In the genomic region with DNA sequence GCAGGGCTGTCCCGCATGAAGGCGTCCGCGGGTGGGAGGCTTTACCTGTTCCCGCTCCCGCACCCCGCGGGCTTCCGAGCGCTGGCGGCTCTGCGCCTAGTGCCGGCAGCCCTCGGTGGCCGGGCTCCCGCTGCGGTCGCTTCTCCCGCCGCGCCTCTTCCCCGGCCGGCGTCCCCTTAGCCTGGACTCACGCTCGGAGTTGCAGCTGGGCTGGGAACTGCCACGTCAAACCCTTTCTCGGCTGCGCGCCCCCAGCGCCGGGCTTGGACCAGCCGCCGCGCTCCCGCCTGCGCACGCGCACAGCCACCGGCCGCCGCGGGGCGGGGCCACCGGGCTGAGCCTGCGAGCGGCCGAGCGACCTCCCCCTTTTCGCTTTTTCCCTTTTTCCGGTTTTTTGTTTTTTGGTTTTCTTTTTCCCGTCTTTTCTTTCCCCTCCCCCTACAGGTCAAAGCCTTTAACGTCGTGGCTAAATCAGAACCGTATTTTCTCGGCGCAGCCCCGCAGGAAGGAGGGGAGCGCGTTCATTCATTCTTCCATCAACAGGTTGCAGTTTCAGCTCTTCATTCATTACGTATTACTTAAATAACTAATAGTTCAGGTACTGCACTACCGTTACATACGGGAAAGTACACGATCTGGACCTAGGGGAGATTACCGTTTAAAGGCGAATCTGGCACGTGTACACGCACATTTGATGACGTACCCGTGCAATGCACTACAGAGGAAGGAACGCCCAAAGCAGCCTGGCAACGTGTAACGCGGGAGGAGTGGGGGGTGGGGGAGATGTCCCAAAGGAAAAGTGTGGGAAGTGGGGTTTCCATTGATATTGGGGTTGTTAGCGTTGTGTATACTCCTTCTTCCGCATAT, we compare ENCODE assay signal across 8 cellular contexts. TPM values are rescaled to one million over a fixed set of nuclear protein-coding genes. Genes with fewer than 3 reads are reported as not detected.
DNase-seq lines count a peak whose midpoint lies in the region; ATAC-seq and TF ChIP-seq lines count a peak whose summit lies in the region.

A gene with protein sequence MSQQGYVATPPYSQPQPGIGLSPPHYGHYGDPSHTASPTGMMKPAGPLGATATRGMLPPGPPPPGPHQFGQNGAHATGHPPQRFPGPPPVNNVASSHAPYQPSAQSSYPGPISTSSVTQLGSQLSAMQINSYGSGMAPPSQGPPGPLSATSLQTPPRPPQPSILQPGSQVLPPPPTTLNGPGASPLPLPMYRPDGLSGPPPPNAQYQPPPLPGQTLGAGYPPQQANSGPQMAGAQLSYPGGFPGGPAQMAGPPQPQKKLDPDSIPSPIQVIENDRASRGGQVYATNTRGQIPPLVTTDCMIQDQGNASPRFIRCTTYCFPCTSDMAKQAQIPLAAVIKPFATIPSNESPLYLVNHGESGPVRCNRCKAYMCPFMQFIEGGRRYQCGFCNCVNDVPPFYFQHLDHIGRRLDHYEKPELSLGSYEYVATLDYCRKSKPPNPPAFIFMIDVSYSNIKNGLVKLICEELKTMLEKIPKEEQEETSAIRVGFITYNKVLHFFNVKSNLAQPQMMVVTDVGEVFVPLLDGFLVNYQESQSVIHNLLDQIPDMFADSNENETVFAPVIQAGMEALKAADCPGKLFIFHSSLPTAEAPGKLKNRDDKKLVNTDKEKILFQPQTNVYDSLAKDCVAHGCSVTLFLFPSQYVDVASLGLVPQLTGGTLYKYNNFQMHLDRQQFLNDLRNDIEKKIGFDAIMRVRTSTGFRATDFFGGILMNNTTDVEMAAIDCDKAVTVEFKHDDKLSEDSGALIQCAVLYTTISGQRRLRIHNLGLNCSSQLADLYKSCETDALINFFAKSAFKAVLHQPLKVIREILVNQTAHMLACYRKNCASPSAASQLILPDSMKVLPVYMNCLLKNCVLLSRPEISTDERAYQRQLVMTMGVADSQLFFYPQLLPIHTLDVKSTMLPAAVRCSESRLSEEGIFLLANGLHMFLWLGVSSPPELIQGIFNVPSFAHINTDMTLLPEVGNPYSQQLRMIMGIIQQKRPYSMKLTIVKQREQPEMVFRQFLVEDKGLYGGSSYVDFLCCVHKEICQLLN (minus strand): TSS at position 231 of the 867 bp plus-strand sequence. CDS start 2,430 bp downstream, outside the sequence.

- H3K4me1 Mint-ChIP-seq in nephron progenitor cell, result peaks cover 20% of the 10 kb centered on the region
- peaks cover 6% of the 10 kb centered on the region for H3K4me1 Mint-ChIP-seq in stimulated activated naive CD8-positive, alpha-beta T cell treated with anti-CD3 and anti-CD28 coated beads, Interleukin-15, amount 100 ng/mL, for 72 hours

- H3K9me3 Mint-ChIP-seq in nephron progenitor cell, result no peaks in the 10 kb centered on the region
- no peaks in the 10 kb centered on the region for H3K9me3 Mint-ChIP-seq in stimulated activated naive CD8-positive, alpha-beta T cell treated with anti-CD3 and anti-CD28 coated beads, Interleukin-15, amount 100 ng/mL, for 72 hours

- peak within 1 kb of the TSS; percentile 99 for H3K4me3 ChIP-seq in RWPE2 (ENCODE audit: severe bottlenecking)

- peak within 1 kb of the TSS; percentile 84 for H3K27ac Mint-ChIP-seq in nephron progenitor cell
- peak within 1 kb of the TSS; percentile 98 to 99 for H3K27ac Mint-ChIP-seq in stimulated activated naive CD8-positive, alpha-beta T cell treated with anti-CD3 and anti-CD28 coated beads, Interleukin-15, amount 100 ng/mL, for 72 hours

- no peaks in the 10 kb centered on the region for H3K27me3 ChIP-seq in RWPE2 (ENCODE audit: insufficient read depth, poor library complexity, severe bottlenecking)

- peak within 1 kb of the TSS; percentile 93 for H3K4me3 Mint-ChIP-seq in nephron progenitor cell
- peak within 1 kb of the TSS; percentile 89 to 98 for H3K4me3 Mint-ChIP-seq in stimulated activated naive CD8-positive, alpha-beta T cell treated with anti-CD3 and anti-CD28 coated beads, Interleukin-15, amount 100 ng/mL, for 72 hours

- ATAC-seq in GM21737 (IDR thresholded peaks at IDR 0.05; ENCODE audit: unreplicated experiment) (peak; percentile 71), RWPE2 (ENCODE audit: low read depth) (peak; percentile 79)
- ATAC-seq in stimulated activated naive CD8-positive, alpha-beta T cell treated with anti-CD3 and anti-CD28 coated beads, Interleukin-15, amount 100 ng/mL, for 72 hours, result peak; percentile 91

- DNase-seq in Daoy (ENCODE audit: low read depth), result peak; percentile 87
- DNase-seq in KG1 (lab: John Stamatoyannopoulos, UW), result peak; percentile 68
- peak; percentile 86 for DNase-seq in RWPE2 (ENCODE audit: low spot score)
- DNase-seq in activated effector memory CD4-positive, alpha-beta T cell treated with Interleukin-2 at 50 U/mL for 16 hours, result peak; percentile 77
- peak; percentile 76 for DNase-seq in fibroblast of the conjunctiva (ENCODE audit: low read depth)
- peak; percentile 93 for DNase-seq in nephron progenitor cell
- DNase-seq in stimulated activated naive CD8-positive, alpha-beta T cell treated with anti-CD3 and anti-CD28 coated beads, Interleukin-15, amount 100 ng/mL, for 72 hours, result peak; percentile 83 to 84

- TF ChIP-seq CTCF in RWPE2 (IDR thresholded peaks at IDR 0.05; ENCODE audit: poor library complexity, severe bottlenecking) (no peak), nephron progenitor cell (IDR thresholded peaks at IDR 0.05) (no peak)

- no peaks in the 10 kb centered on the region for H3K27me3 Mint-ChIP-seq in nephron progenitor cell (ENCODE audit: low read depth, poor library complexity)
- H3K27me3 Mint-ChIP-seq in stimulated activated naive CD8-positive, alpha-beta T cell treated with anti-CD3 and anti-CD28 coated beads, Interleukin-15, amount 100 ng/mL, for 72 hours, result no peaks in the 10 kb centered on the region

- H3K36me3 Mint-ChIP-seq in nephron progenitor cell (ENCODE audit: low read depth), result peaks cover 11% of the 10 kb centered on the region

- H3K4me1 ChIP-seq in RWPE2 (ENCODE audit: insufficient read depth, poor library complexity, severe bottlenecking), result peaks cover 16% of the 10 kb centered on the region

- no peaks in the 10 kb centered on the region for H3K9me3 ChIP-seq in RWPE2 (ENCODE audit: severe bottlenecking)

- peak within 1 kb of the TSS; percentile 60 for H3K27ac ChIP-seq in RWPE2 (ENCODE audit: poor library complexity, severe bottlenecking)

- peaks cover 36% of the 10 kb centered on the region for H3K36me3 ChIP-seq in RWPE2 (ENCODE audit: low read depth)

RNA-seq across cellular contexts. Expression of the gene that starts here (rescaled TPM):
- total RNA-seq in Daoy (2014; rRNA removed; shearing (Covaris generic)), result 18.2 and 27.1 TPM in 2 replicates

Comparison
In these comparisons a context has a peak if more than half of its experiments do, and no peak if none do; other contexts are left out.
1. Peak in every context shown above with its lines: DNase-seq, ATAC-seq, H3K4me3 ChIP-seq and H3K27ac ChIP-seq.